ENCODE assay signal across 1 cellular context in the genomic region with DNA sequence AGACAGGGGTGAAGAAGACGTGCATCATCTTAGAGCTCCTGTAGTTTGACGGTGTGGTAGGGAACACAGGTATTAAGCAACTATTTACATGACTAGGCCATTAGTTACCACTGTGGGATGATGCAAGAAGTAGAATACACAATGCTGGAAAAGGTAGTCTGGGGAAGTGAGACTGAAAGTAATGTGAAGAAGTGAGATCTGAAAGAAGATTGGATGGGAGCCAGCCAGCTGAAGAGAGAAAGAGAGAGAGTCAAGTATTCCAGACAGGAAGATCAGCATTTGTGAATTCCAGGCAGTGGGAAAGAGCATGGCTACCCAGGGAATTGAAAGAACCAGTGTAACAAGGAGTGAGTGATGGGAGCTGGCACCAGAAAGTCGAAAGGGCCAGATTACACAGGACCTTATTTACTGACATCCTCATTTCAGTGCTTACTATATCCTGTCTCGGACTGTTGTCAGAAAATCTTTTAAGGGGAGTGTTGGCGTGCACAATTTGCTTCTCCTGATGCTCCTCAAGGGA.
A peak's percentile ranks its signal among the peaks of the same experiment; 100 is the strongest.
TF ChIP-seq lines count a peak whose summit lies in the region.

No MANE protein-coding gene starts in this region.

TF ChIP-seq in K562, 482 proteins besides CTCF, POLR2A, EP300 and RAD21 (continues in another document):
- peak; percentile 15 for TF ChIP-seq POLR2B (IDR thresholded peaks at IDR 0.05; ENCODE audit: low read depth, partially characterized antibody)
- TF ChIP-seq SMARCE1 (IDR thresholded peaks at IDR 0.05) = peak; percentile 42; the same call in 1 of the 2 replicates
- peak; percentile 60; the same call in 1 of the 2 replicates for TF ChIP-seq ATF7 (IDR thresholded peaks at IDR 0.05)
- no peak for TF ChIP-seq HIVEP1 (CRISPR knock-in tag; IDR thresholded peaks at IDR 0.05)
- TF ChIP-seq, protein P1, sequence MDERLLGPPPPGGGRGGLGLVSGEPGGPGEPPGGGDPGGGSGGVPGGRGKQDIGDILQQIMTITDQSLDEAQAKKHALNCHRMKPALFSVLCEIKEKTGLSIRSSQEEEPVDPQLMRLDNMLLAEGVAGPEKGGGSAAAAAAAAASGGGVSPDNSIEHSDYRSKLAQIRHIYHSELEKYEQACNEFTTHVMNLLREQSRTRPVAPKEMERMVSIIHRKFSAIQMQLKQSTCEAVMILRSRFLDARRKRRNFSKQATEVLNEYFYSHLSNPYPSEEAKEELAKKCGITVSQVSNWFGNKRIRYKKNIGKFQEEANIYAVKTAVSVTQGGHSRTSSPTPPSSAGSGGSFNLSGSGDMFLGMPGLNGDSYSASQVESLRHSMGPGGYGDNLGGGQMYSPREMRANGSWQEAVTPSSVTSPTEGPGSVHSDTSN (CRISPR knock-in tag; IDR thresholded peaks at IDR 0.05; ENCODE audit: low read depth) = no peak
- TF ChIP-seq, protein P1 (tag; conservative IDR thresholded peaks at IDR 0.05; ENCODE audit: low read depth) = no peak
- peak; percentile 52 to 68; a peak in 3 of 4 replicates for TF ChIP-seq TRIM24 (IDR thresholded peaks at IDR 0.05)
- TF ChIP-seq, protein P2, sequence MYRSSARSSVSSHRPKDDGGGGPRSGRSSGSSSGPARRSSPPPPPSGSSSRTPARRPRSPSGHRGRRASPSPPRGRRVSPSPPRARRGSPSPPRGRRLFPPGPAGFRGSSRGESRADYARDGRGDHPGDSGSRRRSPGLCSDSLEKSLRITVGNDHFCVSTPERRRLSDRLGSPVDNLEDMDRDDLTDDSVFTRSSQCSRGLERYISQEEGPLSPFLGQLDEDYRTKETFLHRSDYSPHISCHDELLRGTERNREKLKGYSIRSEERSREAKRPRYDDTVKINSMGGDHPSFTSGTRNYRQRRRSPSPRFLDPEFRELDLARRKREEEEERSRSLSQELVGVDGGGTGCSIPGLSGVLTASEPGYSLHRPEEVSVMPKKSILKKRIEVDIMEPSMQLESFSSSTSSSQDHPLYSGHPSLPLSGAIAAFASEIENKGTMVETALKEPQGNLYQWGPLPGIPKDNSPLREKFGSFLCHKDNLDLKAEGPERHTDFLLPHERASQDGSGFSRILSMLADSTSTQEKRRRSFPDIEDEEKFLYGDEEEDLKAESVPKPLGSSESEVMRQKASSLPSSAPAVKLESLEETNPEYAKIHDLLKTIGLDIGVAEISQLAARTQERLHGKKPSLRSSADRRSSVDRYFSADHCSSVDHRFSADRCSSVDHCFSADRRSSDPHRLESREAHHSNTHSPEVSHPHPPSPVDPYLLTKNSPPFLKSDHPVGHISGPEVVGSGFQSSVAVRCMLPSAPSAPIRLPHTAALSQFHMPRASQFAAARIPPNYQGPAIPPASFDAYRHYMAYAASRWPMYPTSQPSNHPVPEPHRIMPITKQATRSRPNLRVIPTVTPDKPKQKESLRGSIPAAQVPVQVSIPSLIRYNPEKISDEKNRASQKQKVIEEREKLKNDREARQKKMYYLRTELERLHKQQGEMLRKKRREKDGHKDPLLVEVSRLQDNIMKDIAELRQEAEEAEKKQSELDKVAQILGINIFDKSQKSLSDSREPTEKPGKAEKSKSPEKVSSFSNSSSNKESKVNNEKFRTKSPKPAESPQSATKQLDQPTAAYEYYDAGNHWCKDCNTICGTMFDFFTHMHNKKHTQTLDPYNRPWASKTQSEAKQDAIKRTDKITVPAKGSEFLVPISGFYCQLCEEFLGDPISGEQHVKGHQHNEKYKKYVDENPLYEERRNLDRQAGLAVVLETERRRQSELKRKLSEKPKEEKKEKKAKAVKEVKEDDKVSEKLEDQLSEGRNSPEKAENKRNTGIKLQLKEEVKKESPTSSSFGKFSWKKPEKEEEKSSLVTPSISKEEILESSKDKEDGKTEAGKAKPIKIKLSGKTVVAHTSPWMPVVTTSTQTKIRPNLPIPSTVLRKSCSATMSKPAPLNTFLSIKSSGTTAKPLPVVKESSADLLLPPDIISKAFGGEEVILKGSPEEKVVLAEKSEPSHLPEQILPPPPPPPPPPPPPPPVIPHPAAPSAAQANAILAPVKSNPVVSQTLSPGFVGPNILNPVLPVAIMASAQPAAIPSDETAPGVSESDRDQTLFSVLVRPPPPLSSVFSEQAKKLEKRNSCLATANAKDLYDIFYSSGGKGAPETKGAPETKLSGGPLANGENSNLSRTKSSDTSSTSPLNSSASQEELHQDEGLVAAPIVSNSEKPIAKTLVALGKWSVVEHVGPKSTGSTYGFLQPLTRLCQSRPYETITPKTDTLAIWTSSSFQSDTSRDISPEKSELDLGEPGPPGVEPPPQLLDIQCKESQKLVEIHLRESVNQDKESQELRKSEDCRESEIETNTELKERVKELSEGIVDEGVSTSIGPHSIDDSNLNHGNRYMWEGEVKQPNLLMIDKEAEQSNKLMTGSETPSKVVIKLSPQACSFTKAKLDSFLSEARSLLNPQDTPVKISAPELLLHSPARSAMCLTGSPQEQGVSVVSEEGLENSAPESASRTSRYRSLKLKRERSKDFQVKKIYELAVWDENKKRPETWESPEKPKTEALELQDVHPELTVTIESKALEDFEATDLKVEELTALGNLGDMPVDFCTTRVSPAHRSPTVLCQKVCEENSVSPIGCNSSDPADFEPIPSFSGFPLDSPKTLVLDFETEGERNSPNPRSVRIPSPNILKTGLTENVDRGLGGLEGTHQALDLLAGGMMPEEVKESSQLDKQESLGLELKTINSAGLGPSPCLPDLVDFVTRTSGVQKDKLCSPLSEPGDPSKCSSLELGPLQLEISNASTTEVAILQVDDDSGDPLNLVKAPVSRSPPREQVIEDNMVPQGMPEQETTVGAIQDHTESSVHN (IDR thresholded peaks at IDR 0.05; ENCODE audit: borderline replicate concordance in 1 of 2, low read depth in 1 of 2) = peak in 1 of 2 experiments; percentile 72; a peak in 2 of 4 replicates
- peak in 1 of 2 experiments; percentile 33; a peak in 1 of 4 replicates for TF ChIP-seq HDAC1 (IDR thresholded peaks at IDR 0.05)
- peak; percentile 78 for TF ChIP-seq ZEB2 (IDR thresholded peaks at IDR 0.05)
- TF ChIP-seq, protein P3, sequence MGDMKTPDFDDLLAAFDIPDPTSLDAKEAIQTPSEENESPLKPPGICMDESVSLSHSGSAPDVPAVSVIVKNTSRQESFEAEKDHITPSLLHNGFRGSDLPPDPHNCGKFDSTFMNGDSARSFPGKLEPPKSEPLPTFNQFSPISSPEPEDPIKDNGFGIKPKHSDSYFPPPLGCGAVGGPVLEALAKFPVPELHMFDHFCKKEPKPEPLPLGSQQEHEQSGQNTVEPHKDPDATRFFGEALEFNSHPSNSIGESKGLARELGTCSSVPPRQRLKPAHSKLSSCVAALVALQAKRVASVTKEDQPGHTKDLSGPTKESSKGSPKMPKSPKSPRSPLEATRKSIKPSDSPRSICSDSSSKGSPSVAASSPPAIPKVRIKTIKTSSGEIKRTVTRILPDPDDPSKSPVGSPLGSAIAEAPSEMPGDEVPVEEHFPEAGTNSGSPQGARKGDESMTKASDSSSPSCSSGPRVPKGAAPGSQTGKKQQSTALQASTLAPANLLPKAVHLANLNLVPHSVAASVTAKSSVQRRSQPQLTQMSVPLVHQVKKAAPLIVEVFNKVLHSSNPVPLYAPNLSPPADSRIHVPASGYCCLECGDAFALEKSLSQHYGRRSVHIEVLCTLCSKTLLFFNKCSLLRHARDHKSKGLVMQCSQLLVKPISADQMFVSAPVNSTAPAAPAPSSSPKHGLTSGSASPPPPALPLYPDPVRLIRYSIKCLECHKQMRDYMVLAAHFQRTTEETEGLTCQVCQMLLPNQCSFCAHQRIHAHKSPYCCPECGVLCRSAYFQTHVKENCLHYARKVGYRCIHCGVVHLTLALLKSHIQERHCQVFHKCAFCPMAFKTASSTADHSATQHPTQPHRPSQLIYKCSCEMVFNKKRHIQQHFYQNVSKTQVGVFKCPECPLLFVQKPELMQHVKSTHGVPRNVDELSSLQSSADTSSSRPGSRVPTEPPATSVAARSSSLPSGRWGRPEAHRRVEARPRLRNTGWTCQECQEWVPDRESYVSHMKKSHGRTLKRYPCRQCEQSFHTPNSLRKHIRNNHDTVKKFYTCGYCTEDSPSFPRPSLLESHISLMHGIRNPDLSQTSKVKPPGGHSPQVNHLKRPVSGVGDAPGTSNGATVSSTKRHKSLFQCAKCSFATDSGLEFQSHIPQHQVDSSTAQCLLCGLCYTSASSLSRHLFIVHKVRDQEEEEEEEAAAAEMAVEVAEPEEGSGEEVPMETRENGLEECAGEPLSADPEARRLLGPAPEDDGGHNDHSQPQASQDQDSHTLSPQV (IDR thresholded peaks at IDR 0.05) = 0 out of 2 replicates have a peak, but pooled peaks have one; percentile 42
- TF ChIP-seq, protein P4, sequence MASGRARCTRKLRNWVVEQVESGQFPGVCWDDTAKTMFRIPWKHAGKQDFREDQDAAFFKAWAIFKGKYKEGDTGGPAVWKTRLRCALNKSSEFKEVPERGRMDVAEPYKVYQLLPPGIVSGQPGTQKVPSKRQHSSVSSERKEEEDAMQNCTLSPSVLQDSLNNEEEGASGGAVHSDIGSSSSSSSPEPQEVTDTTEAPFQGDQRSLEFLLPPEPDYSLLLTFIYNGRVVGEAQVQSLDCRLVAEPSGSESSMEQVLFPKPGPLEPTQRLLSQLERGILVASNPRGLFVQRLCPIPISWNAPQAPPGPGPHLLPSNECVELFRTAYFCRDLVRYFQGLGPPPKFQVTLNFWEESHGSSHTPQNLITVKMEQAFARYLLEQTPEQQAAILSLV (tag; IDR thresholded peaks at IDR 0.05) = peak; percentile 89
- TF ChIP-seq STAG1 (CRISPR knock-in tag; IDR thresholded peaks at IDR 0.05; ENCODE audit: borderline replicate concordance) = no peak
- TF ChIP-seq CEBPB (tag; IDR thresholded peaks at IDR 0.05) = peak; percentile 96
- peak; percentile 62 for TF ChIP-seq JUND (IDR thresholded peaks at IDR 0.05; ENCODE audit: borderline replicate concordance, low read depth, low read length)
- no peak for TF ChIP-seq JUND (tag; IDR thresholded peaks at IDR 0.05; ENCODE audit: borderline replicate concordance, low read depth, low read length)
- TF ChIP-seq EHMT2 (IDR thresholded peaks at IDR 0.05) = peak; percentile 42; the same call in 1 of the 2 replicates
- peak; percentile 66; the same call in 1 of the 2 replicates for TF ChIP-seq MTA1 (IDR thresholded peaks at IDR 0.05; ENCODE audit: borderline replicate concordance)
- peak; percentile 66 for TF ChIP-seq SMAD4 (CRISPR knock-in tag; conservative IDR thresholded peaks at IDR 0.05)
- TF ChIP-seq NFE2 (IDR thresholded peaks at IDR 0.05; ENCODE audit: low read depth) = peak; percentile 21; the same call in 1 of the 2 replicates
- no peak for TF ChIP-seq MAZ (CRISPR knock-in tag; conservative IDR thresholded peaks at IDR 0.05 in 1 of 2, IDR thresholded peaks at IDR 0.05 in 1 of 2)
- no peak for TF ChIP-seq CBX5 (IDR thresholded peaks at IDR 0.05; ENCODE audit: borderline replicate concordance, low read depth)
- peak; percentile 23; the same call in 1 of the 2 replicates for TF ChIP-seq BCOR (IDR thresholded peaks at IDR 0.05)
- TF ChIP-seq, protein P5, sequence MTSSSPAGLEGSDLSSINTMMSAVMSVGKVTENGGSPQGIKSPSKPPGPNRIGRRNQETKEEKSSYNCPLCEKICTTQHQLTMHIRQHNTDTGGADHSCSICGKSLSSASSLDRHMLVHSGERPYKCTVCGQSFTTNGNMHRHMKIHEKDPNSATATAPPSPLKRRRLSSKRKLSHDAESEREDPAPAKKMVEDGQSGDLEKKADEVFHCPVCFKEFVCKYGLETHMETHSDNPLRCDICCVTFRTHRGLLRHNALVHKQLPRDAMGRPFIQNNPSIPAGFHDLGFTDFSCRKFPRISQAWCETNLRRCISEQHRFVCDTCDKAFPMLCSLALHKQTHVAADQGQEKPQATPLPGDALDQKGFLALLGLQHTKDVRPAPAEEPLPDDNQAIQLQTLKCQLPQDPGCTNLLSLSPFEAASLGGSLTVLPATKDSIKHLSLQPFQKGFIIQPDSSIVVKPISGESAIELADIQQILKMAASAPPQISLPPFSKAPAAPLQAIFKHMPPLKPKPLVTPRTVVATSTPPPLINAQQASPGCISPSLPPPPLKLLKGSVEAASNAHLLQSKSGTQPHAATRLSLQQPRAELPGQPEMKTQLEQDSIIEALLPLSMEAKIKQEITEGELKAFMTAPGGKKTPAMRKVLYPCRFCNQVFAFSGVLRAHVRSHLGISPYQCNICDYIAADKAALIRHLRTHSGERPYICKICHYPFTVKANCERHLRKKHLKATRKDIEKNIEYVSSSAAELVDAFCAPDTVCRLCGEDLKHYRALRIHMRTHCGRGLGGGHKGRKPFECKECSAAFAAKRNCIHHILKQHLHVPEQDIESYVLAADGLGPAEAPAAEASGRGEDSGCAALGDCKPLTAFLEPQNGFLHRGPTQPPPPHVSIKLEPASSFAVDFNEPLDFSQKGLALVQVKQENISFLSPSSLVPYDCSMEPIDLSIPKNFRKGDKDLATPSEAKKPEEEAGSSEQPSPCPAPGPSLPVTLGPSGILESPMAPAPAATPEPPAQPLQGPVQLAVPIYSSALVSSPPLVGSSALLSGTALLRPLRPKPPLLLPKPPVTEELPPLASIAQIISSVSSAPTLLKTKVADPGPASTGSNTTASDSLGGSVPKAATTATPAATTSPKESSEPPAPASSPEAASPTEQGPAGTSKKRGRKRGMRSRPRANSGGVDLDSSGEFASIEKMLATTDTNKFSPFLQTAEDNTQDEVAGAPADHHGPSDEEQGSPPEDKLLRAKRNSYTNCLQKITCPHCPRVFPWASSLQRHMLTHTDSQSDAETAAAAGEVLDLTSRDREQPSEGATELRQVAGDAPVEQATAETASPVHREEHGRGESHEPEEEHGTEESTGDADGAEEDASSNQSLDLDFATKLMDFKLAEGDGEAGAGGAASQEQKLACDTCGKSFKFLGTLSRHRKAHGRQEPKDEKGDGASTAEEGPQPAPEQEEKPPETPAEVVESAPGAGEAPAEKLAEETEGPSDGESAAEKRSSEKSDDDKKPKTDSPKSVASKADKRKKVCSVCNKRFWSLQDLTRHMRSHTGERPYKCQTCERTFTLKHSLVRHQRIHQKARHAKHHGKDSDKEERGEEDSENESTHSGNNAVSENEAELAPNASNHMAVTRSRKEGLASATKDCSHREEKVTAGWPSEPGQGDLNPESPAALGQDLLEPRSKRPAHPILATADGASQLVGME (CRISPR knock-in tag; IDR thresholded peaks at IDR 0.05) = no peak
- no peak for TF ChIP-seq ZNF668 (CRISPR knock-in tag; IDR thresholded peaks at IDR 0.05)
- peak; percentile 74; the same call in 1 of the 2 replicates for TF ChIP-seq SOX6 (IDR thresholded peaks at IDR 0.05)
- TF ChIP-seq MYC (IDR thresholded peaks at IDR 0.05; ENCODE audit: low read depth, low read length) = 0 out of 2 replicates have a peak, but pooled peaks have one; percentile 16
- TF ChIP-seq MYC (CRISPR knock-in tag; IDR thresholded peaks at IDR 0.05; ENCODE audit: borderline replicate concordance, low read depth) = no peak
- TF ChIP-seq FOXK2 (conservative IDR thresholded peaks at IDR 0.05 in 1 of 2, IDR thresholded peaks at IDR 0.05 in 1 of 2; ENCODE audit: low read depth in 2 of 2) = 0 out of 4 replicates have a peak, but pooled peaks of 1 of the 2 experiments have one; percentile 9
- 0 out of 2 replicates have a peak, but pooled peaks have one; percentile 17 for TF ChIP-seq NR2C1 (IDR thresholded peaks at IDR 0.05)
- no peak for TF ChIP-seq NR2C1 (tag; IDR thresholded peaks at IDR 0.05)
- no peak for TF ChIP-seq ZBTB7A (IDR thresholded peaks at IDR 0.05; ENCODE audit: borderline replicate concordance, control insufficient read depth, low read depth, low read length)
- no peak for TF ChIP-seq NCOA1 (IDR thresholded peaks at IDR 0.05; ENCODE audit: low read depth)
- TF ChIP-seq ARID1B (IDR thresholded peaks at IDR 0.05) = peak; percentile 46
- TF ChIP-seq EP400 (IDR thresholded peaks at IDR 0.05) = peak; percentile 57; the same call in 1 of the 2 replicates
